In the genomic region with DNA sequence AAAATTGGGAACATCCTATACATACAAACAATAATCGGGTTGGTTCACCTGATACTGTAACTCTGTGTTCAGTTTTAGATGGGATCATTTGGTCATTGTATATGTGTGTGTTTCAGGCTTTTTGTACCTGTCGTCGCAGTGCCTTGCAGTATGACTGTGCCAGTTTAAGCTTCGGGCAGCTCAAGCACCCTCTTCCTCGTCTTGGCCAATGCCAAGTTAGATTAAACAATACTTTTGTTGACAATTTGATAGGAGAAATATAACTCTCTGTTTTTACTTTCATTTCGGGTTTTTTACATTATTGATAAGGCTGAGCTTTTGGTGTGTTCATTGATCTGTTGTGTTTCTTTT, we compare ENCODE assay signal across 1 cellular context.
TF ChIP-seq lines count a peak whose summit lies in the region.

No MANE protein-coding gene starts in this region.

TF ChIP-seq in liver, 16 proteins besides CTCF, POLR2A, EP300 and RAD21 (continued from another document):
- no peak for TF ChIP-seq ZBTB33 (IDR thresholded peaks at IDR 0.05)
- no peak for TF ChIP-seq REST (IDR thresholded peaks at IDR 0.05)
